14 cellular contexts compared by ENCODE assay signal in genomic region chr9:133526721-133527321, GRCh38. TPM values are rescaled to one million over a fixed set of nuclear protein-coding genes. Genes with fewer than 3 reads are reported as not detected.
DNase-seq lines count a peak whose midpoint lies in the region; ATAC-seq, FAIRE-seq and TF ChIP-seq lines count a peak whose summit lies in the region.
"Had no signal": no experiment of that assay in that cellular context is flagged by ENCODE, and none has a peak within 500 bp of the region (broad histone marks: within the 10 kb centered on the region; RNA-seq: fewer than 3 reads in every experiment).

No MANE protein-coding gene starts in this region.

- no peak overlapping the region for H2BK120ac ChIP-seq in IMR-90 (ENCODE audit: low read depth, low read length)
- peak overlapping the region; percentile 69 for H2BK120ac ChIP-seq in trophoblast cell (ENCODE audit: insufficient read depth, low read length, poor library complexity)

- no peaks in the 10 kb centered on the region for H3K79me2 ChIP-seq in trophoblast cell (ENCODE audit: control insufficient read depth, insufficient read depth, low read length, poor library complexity)

- no peaks in the 10 kb centered on the region for H3K9me3 ChIP-seq in CD8-positive, alpha-beta T cell (ENCODE audit: low read length)
- H3K9me3 ChIP-seq in IMR-90 (ENCODE audit: control insufficient read depth, insufficient read depth, low read length), result no peaks in the 10 kb centered on the region
- no peaks in the 10 kb centered on the region for H3K9me3 ChIP-seq in trophoblast cell (ENCODE audit: insufficient read depth, low read depth, low read length)
- H3K9me3 ChIP-seq: thoracic aorta had no signal

- H3K27ac ChIP-seq in CD8-positive, alpha-beta T cell (ENCODE audit: low read depth, low read length), result no peak overlapping the region
- H3K27ac ChIP-seq in IMR-90 (ENCODE audit: insufficient read depth, low read length) (no peak overlapping the region), trophoblast cell (ENCODE audit: low read depth, low read length) (no peak overlapping the region)
- H3K27ac ChIP-seq: thoracic aorta had no signal

- H4K8ac ChIP-seq in IMR-90 (ENCODE audit: low read depth in 2 of 2, low read length in 2 of 2) (no peak overlapping the region), trophoblast cell (ENCODE audit: low read depth, low read length) (peak overlapping the region; percentile 43)

- no peaks in the 10 kb centered on the region for H3K27me3 ChIP-seq in CD8-positive, alpha-beta T cell (ENCODE audit: insufficient read depth, low read length)
- H3K27me3 ChIP-seq in IMR-90 (ENCODE audit: control insufficient read depth, insufficient read depth, low read length) (peaks cover 88% of the 10 kb centered on the region), trophoblast cell (ENCODE audit: insufficient read depth, low read length) (no peaks in the 10 kb centered on the region)

- WGBS in IMR-90 (ENCODE audit: extremely low coverage in 2 of 2, insufficient read length in 1 of 2), 2 experiments, result 30% methylated on average over 8 of the region's 21 CpGs; no CpG with 5 or more reads in 1 of the 2 experiments
- WGBS in trophoblast cell (ENCODE audit: extremely low coverage, insufficient coverage, insufficient read length), result no CpG with 5 or more reads among the region's 21 CpGs

- H4K5ac ChIP-seq in IMR-90 (ENCODE audit: low read depth, low read length), result no peak overlapping the region

- no peak overlapping the region for H3K56ac ChIP-seq in IMR-90 (ENCODE audit: extremely low read depth, insufficient read depth, low read length)

- H4K12ac ChIP-seq in trophoblast cell (ENCODE audit: low read depth, low read length), result no peak overlapping the region

- no peak for TF ChIP-seq POLR2A in IMR-90 (IDR thresholded peaks at IDR 0.05; ENCODE audit: low read depth, low read length)
- TF ChIP-seq POLR2A in GM12892 (IDR thresholded peaks at IDR 0.05; ENCODE audit: low read depth, low read length), result no peak

- peak overlapping the region; percentile 29 for H2BK12ac ChIP-seq in trophoblast cell (ENCODE audit: low read length)

- no peaks in the 10 kb centered on the region for H4K20me1 ChIP-seq in IMR-90 (ENCODE audit: insufficient read depth, low read length)

- H2BK15ac ChIP-seq in IMR-90 (ENCODE audit: low read depth, low read length), result no peak overlapping the region

- DNase-seq in CD8-positive, alpha-beta T cell, result peak in 1 of 7 experiments; percentile 18
- no peak for DNase-seq in IMR-90
- no peak for DNase-seq in left ventricle myocardium superior
- DNase-seq in trophoblast cell, result no peak
- no peak for DNase-seq in SW 1271 (lab: John Stamatoyannopoulos, UW)
- no peak for DNase-seq in GM12892 (ENCODE audit: insufficient read length)
- DNase-seq: effector memory CD4-positive, alpha-beta T cell; naive thymus-derived CD8-positive, alpha-beta T cell; stimulated activated CD4-positive, alpha-beta T cell treated with anti-CD3 and anti-CD28 coated beads, Interleukin-4, amount 100 ng/mL, for 4 hours had no signal

- peak; percentile 40 for ATAC-seq in CD8-positive, alpha-beta T cell
- ATAC-seq in IMR-90 (ENCODE audit: low read depth), result peak; percentile 55
- ATAC-seq in left ventricle myocardium superior, result peak; percentile 29
- ATAC-seq in GM18868 (IDR thresholded peaks at IDR 0.05; ENCODE audit: unreplicated experiment), result no peak
- ATAC-seq in GM21515 (IDR thresholded peaks at IDR 0.05; ENCODE audit: unreplicated experiment), result no peak

- H3K9me3 Mint-ChIP-seq in CD8-positive, alpha-beta T cell, result no peaks in the 10 kb centered on the region
- H3K9me3 Mint-ChIP-seq: naive thymus-derived CD8-positive, alpha-beta T cell; T-helper 1 cell treated with Interleukin-12 subunit alpha and Interleukin-12 subunit beta and Interleukin-4 antibody, amounts not matched to agents 30 μg/mL and 1 μg/mL, for 36 hours had no signal

- no peak for FAIRE-seq in GM12892 (lab: Jason Lieb, UNC)

- peaks cover 4% of the 10 kb centered on the region for H3K27me3 Mint-ChIP-seq in CD8-positive, alpha-beta T cell (ENCODE audit: low read depth)
- H3K27me3 Mint-ChIP-seq: naive thymus-derived CD8-positive, alpha-beta T cell had no signal

- POLR2A ChIA-PET in CD8-positive, alpha-beta T cell (lab: Charles Lee), result no interaction called here
- POLR2A ChIA-PET in IMR-90 (lab: Charles Lee; ENCODE audit: unreplicated experiment), result no interaction called here

- TF ChIP-seq RAD21 in IMR-90 (IDR thresholded peaks at IDR 0.05; ENCODE audit: low read length), result no peak

- H3K79me1 ChIP-seq in IMR-90 (ENCODE audit: low read depth in 1 of 2, low read length in 2 of 2), result no peaks in the 10 kb centered on the region
- H3K79me1 ChIP-seq in trophoblast cell (ENCODE audit: low read length), result peaks cover 11% of the 10 kb centered on the region

- H2AK9ac ChIP-seq in IMR-90 (replicated peaks; ENCODE audit: low read depth, low read length, poor library complexity), result peak overlapping the region; percentile 78

- H2BK5ac ChIP-seq in IMR-90 (ENCODE audit: low read depth, low read length, poor library complexity, severe bottlenecking) (no peak overlapping the region), trophoblast cell (ENCODE audit: low read depth, low read length, poor library complexity) (peak overlapping the region; percentile 25)

- H3K9me1 ChIP-seq in IMR-90 (ENCODE audit: insufficient read depth, low read length), result no peaks in the 10 kb centered on the region

- no peak overlapping the region for H3K9ac ChIP-seq in IMR-90 (ENCODE audit: low read depth, low read length)
- no peak overlapping the region for H3K9ac ChIP-seq in trophoblast cell (ENCODE audit: low read length)

- dilution Hi-C loops in IMR-90 (cut with HindIII; ENCODE audit: low sequenced_read_pairs, unreplicated experiment), result no loop called here

- peaks cover 7% of the 10 kb centered on the region for H3K4me1 ChIP-seq in CD8-positive, alpha-beta T cell (ENCODE audit: insufficient read depth, low read length)
- H3K4me1 ChIP-seq in IMR-90 (ENCODE audit: control insufficient read depth, insufficient read depth, low read length), result peaks cover 2% of the 10 kb centered on the region; the same call in 1 of the 2 replicates
- peaks cover 32 to 38% of the 10 kb centered on the region in 2 experiments for H3K4me1 ChIP-seq in trophoblast cell (ENCODE audit: control insufficient read depth in 1 of 2, insufficient read depth in 2 of 2, low read length in 2 of 2)

- no peak overlapping the region for H3K27ac Mint-ChIP-seq in CD8-positive, alpha-beta T cell
- H3K27ac Mint-ChIP-seq: T-helper 1 cell treated with Interleukin-12 subunit alpha and Interleukin-12 subunit beta and Interleukin-4 antibody, amounts not matched to agents 30 μg/mL and 1 μg/mL, for 36 hours had no signal

- no peak overlapping the region for H3K23ac ChIP-seq in IMR-90 (ENCODE audit: low read depth, low read length)
- H3K23ac ChIP-seq in trophoblast cell (ENCODE audit: low read length), result no peak overlapping the region

- no peaks in the 10 kb centered on the region for H3K36me3 Mint-ChIP-seq in CD8-positive, alpha-beta T cell
- H3K36me3 Mint-ChIP-seq: naive thymus-derived CD8-positive, alpha-beta T cell had no signal

- no peak overlapping the region for H3K4me3 ChIP-seq in CD8-positive, alpha-beta T cell (ENCODE audit: low read depth, low read length)
- H3K4me3 ChIP-seq in IMR-90 (ENCODE audit: insufficient read depth, low read depth, low read length), result no peak overlapping the region
- H3K4me3 ChIP-seq in trophoblast cell (ENCODE audit: low read depth, low read length), result no peak overlapping the region

- H4K91ac ChIP-seq in IMR-90 (ENCODE audit: insufficient read depth, low read depth, low read length), result no peak overlapping the region
- H4K91ac ChIP-seq in trophoblast cell (ENCODE audit: low read depth, low read length), result peak overlapping the region; percentile 84

- CTCF ChIA-PET in CD8-positive, alpha-beta T cell (lab: Charles Lee), result no interaction called here
- CTCF ChIA-PET in IMR-90 (lab: Yijun Ruan, JAX), result no interaction called here

- H3K14ac ChIP-seq in IMR-90 (replicated peaks; ENCODE audit: low read depth, low read length) (no peak overlapping the region), trophoblast cell (ENCODE audit: low read length) (peak overlapping the region; percentile 50)

- no TSS peak for BruUV-seq in IMR-90 (replicated peaks; lab: Mats Ljungman, UMichigan)

- no peak for TF ChIP-seq CTCF in CD8-positive, alpha-beta T cell (IDR thresholded peaks at IDR 0.05)
- no peak for TF ChIP-seq CTCF in IMR-90 (conservative IDR thresholded peaks at IDR 0.05; ENCODE audit: low read depth, low read length)

- no peak overlapping the region for H3K18ac ChIP-seq in IMR-90 (ENCODE audit: low read depth, low read length)
- H3K18ac ChIP-seq in trophoblast cell (ENCODE audit: low read length), result peak overlapping the region; percentile 42

- H2BK20ac ChIP-seq in IMR-90 (ENCODE audit: low read depth, low read length), result no peak overlapping the region

- H3K4me2 ChIP-seq in IMR-90 (ENCODE audit: low read depth, low read length), result no peak overlapping the region
- H3K4me2 ChIP-seq in trophoblast cell (ENCODE audit: low read length), result no peak overlapping the region

- intact Hi-C loops in CD8-positive, alpha-beta T cell (cut with DNase I, micrococcal nuclease), result no loop called here
- intact Hi-C loops in IMR-90 (cut with micrococcal nuclease) (no loop called here), left ventricle myocardium superior (cut with micrococcal nuclease) (no loop called here)

- H2AFZ ChIP-seq in IMR-90 (replicated peaks; ENCODE audit: low read length, poor library complexity), result no peak overlapping the region
- peak overlapping the region; percentile 37 for H2AFZ ChIP-seq in trophoblast cell (ENCODE audit: insufficient read depth, low read length, poor library complexity)

- H3K4me1 Mint-ChIP-seq in CD8-positive, alpha-beta T cell (ENCODE audit: low read depth), result peaks cover 4% of the 10 kb centered on the region

- no peaks in the 10 kb centered on the region for H3K36me3 ChIP-seq in CD8-positive, alpha-beta T cell (ENCODE audit: insufficient read depth, low read length)
- H3K36me3 ChIP-seq in IMR-90 (ENCODE audit: control insufficient read depth, insufficient read depth, low read length) (no peaks in the 10 kb centered on the region), trophoblast cell (ENCODE audit: control insufficient read depth in 1 of 2, insufficient read depth in 2 of 2, low read length in 2 of 2) (no peaks in the 10 kb centered on the region)
- H3K36me3 ChIP-seq: thoracic aorta had no signal

- H3K4ac ChIP-seq in IMR-90 (ENCODE audit: low read depth, low read length) (no peak overlapping the region), trophoblast cell (ENCODE audit: low read depth, low read length) (no peak overlapping the region)

- in situ Hi-C loops in IMR-90 (cut with MboI; ENCODE audit: low sequenced_read_pairs), result no loop called here

- H3K4me3 Mint-ChIP-seq in CD8-positive, alpha-beta T cell, result no peak overlapping the region
- H3K4me3 Mint-ChIP-seq: T-helper 1 cell treated with Interleukin-12 subunit alpha and Interleukin-12 subunit beta and Interleukin-4 antibody, amounts not matched to agents 30 μg/mL and 1 μg/mL, for 36 hours had no signal

- H2AK5ac ChIP-seq in IMR-90 (ENCODE audit: low read depth, low read length), result no peak overlapping the region
- no peak overlapping the region for H2AK5ac ChIP-seq in trophoblast cell (ENCODE audit: low read length)

RNA-seq across cellular contexts. Expression of gene MYMK, which starts 2.1 kb away (rescaled TPM):
- not detected for total RNA-seq in CD8-positive, alpha-beta T cell
- total RNA-seq in IMR-90 (2012; rRNA removed) (not detected in 2 replicates), left ventricle myocardium superior (not detected)
- polyA plus RNA-seq in IMR-90 (2012; rRNA removed), result not detected in 2 replicates
- polyA plus RNA-seq in IMR-90 (2012; cell fraction: cytosol; rRNA removed), result not detected in 2 replicates
- not detected in 2 replicates for polyA plus RNA-seq in IMR-90 (2012; cell fraction: nucleus; rRNA removed; ENCODE audit: low replicate concordance)
- 0.25 and 0.27 TPM in 2 replicates for polyA plus RNA-seq in trophoblast cell (2013)
- not detected for polyA plus RNA-seq in GM12892 (2012; ENCODE audit: missing spikeins)
- total RNA-seq: activated CD8-positive, alpha-beta memory T cell treated with anti-CD3 and anti-CD28 coated beads for 36 hours; naive thymus-derived CD8-positive, alpha-beta T cell; thoracic aorta had no signal
- polyA plus RNA-seq: naive thymus-derived CD8-positive, alpha-beta T cell had no signal

RNA-seq across cellular contexts. Expression of gene ADAMTSL2, which starts 7.7 kb away (rescaled TPM):
- total RNA-seq in CD8-positive, alpha-beta T cell, result under 1 TPM; 0.33 to 0.44 TPM
- not detected in 2 replicates for total RNA-seq in IMR-90 (2012; rRNA removed)
- not detected in 2 replicates for polyA plus RNA-seq in IMR-90 (2012; rRNA removed)
- 0.02 TPM in 1 of 2 replicates, not detected in the other for polyA plus RNA-seq in IMR-90 (2012; cell fraction: cytosol; rRNA removed)
- polyA plus RNA-seq in IMR-90 (2012; cell fraction: nucleus; rRNA removed; ENCODE audit: low replicate concordance), result 0.04 TPM in 1 of 2 replicates, not detected in the other
- total RNA-seq in left ventricle myocardium superior, result 5.1 TPM
- polyA plus RNA-seq in trophoblast cell (2013), result 5.9 and 6.2 TPM in 2 replicates
- not detected for polyA plus RNA-seq in GM12892 (2012; ENCODE audit: missing spikeins)

RNA-seq across cellular contexts. Expression of gene SLC2A6, which starts 47.9 kb away (rescaled TPM):
- total RNA-seq in CD8-positive, alpha-beta T cell, result 1 to 10 TPM; 8.0 to 9.7 TPM
- total RNA-seq in IMR-90 (2012; rRNA removed), result 2.9 and 3.1 TPM in 2 replicates
- polyA plus RNA-seq in IMR-90 (2012; rRNA removed), result 8.5 and 9.3 TPM in 2 replicates
- 3.0 and 11.7 TPM in 2 replicates for polyA plus RNA-seq in IMR-90 (2012; cell fraction: cytosol; rRNA removed)
- 8.5 and 22.8 TPM in 2 replicates for polyA plus RNA-seq in IMR-90 (2012; cell fraction: nucleus; rRNA removed; ENCODE audit: low replicate concordance)
- 2.4 TPM for total RNA-seq in left ventricle myocardium superior
- polyA plus RNA-seq in trophoblast cell (2013), result 4.5 and 4.7 TPM in 2 replicates
- 8.8 TPM for polyA plus RNA-seq in GM12892 (2012; ENCODE audit: missing spikeins)

Comparison
In these comparisons a context has a peak if more than half of its experiments do, and no peak if none do; other contexts are left out.
1. ATAC-seq: peak in CD8-positive, alpha-beta T cell (single experiment), IMR-90 (single experiment) and left ventricle myocardium superior (single experiment); none in GM18868 (single experiment) and GM21515 (single experiment).